In genomic region chr17:16296072-16296471, GRCh38 we compare ENCODE assay signal across 7 cellular contexts. TPM values are rescaled to one million over a fixed set of nuclear protein-coding genes. Genes with fewer than 3 reads are reported as not detected.
A peak's percentile ranks its signal among the peaks of the same experiment; 100 is the strongest.
DNase-seq lines count a peak whose midpoint lies in the region; ATAC-seq, FAIRE-seq and TF ChIP-seq lines count a peak whose summit lies in the region.
"Not testable (repeated sequence)": the region's sequence is repeated elsewhere in the genome, so short reads cannot be mapped to it uniquely, and the experiment has no call there.

No MANE protein-coding gene starts in this region.

- H3K4me3 Mint-ChIP-seq in activated T-cell treated with anti-CD3 and anti-CD28 coated beads, Interleukin-2, amount 50 U/mL, for 72 hours; stimulated activated naive CD8-positive, alpha-beta T cell treated with anti-CD3 and anti-CD28 coated beads, Interleukin-15, amount 100 ng/mL, for 72 hours: not testable (repeated sequence)

- not testable (repeated sequence) for H3K27me3 Mint-ChIP-seq in activated T-cell treated with anti-CD3 and anti-CD28 coated beads, Interleukin-2, amount 50 U/mL, for 72 hours (ENCODE audit: low read depth); stimulated activated naive CD8-positive, alpha-beta T cell treated with anti-CD3 and anti-CD28 coated beads, Interleukin-15, amount 100 ng/mL, for 72 hours

- H3K27ac Mint-ChIP-seq in activated T-cell treated with anti-CD3 and anti-CD28 coated beads, Interleukin-2, amount 50 U/mL, for 72 hours, result not testable (repeated sequence)
- H3K27ac Mint-ChIP-seq in stimulated activated naive CD8-positive, alpha-beta T cell treated with anti-CD3 and anti-CD28 coated beads, Interleukin-15, amount 100 ng/mL, for 72 hours, result peak overlapping the region in 1 of 2 donors; percentile 69

- CTCF ChIA-PET in GM10248 (lab: Yijun Ruan, JAX), result interaction anchor here (0.7 to 2.5 kb wide), 6 partner anchors 9 to 68 kb away, joined by 3 to 15 read pairs (median 4); no protein-coding TSS in a partner anchor
- CTCF ChIA-PET in RWPE1 (lab: Yijun Ruan, JAX); mammary epithelial cell (lab: Charles Lee; ENCODE audit: low non-redundant PET); HepG2 (lab: Yijun Ruan, JAX; ENCODE audit: low intra/inter-chr PET ratio, low total read pairs): not testable (repeated sequence)

- not testable (repeated sequence) for H3K79me2 ChIP-seq in mammary epithelial cell (ENCODE audit: insufficient read depth, low read length); HepG2 (ENCODE audit: insufficient read depth, low read length)

- not testable (repeated sequence) for H3K4me3 ChIP-seq in mammary epithelial cell (replicated peaks in 1 of 3; ENCODE audit: insufficient read depth in 1 of 3, low read depth in 2 of 3, low read length in 3 of 3); HepG2 (replicated peaks in 1 of 3; ENCODE audit: insufficient read depth in 1 of 3, low read depth in 2 of 3, low read length in 3 of 3)

- not testable (repeated sequence) for H3K9me3 Mint-ChIP-seq in activated T-cell treated with anti-CD3 and anti-CD28 coated beads, Interleukin-2, amount 50 U/mL, for 72 hours; stimulated activated naive CD8-positive, alpha-beta T cell treated with anti-CD3 and anti-CD28 coated beads, Interleukin-15, amount 100 ng/mL, for 72 hours

- 91% methylated on average over 3 of the region's 3 CpGs for WGBS in mammary epithelial cell (ENCODE audit: low coverage, missing lambda C conversion rate)
- WGBS in HepG2 (ENCODE audit: low lambda C conversion rate), result 94% methylated on average over 3 of the region's 3 CpGs

- DNase-seq in GM10248 (ENCODE audit: extremely low spot score) (peak; percentile 13), LoVo (ENCODE audit: low spot score) (peak; percentile 80), RWPE1 (ENCODE audit: low spot score) (peak; percentile 51), mammary epithelial cell (peak; percentile 26), HepG2 (ENCODE audit: low spot score) (peak; percentile 44)
- DNase-seq in activated T-cell treated with anti-CD3 and anti-CD28 coated beads, Interleukin-2, amount 50 U/mL, for 72 hours, result peak in 1 of 2 donors; percentile 8
- DNase-seq in stimulated activated naive CD8-positive, alpha-beta T cell treated with anti-CD3 and anti-CD28 coated beads, Interleukin-15, amount 100 ng/mL, for 72 hours, result not testable (repeated sequence)

- ATAC-seq in activated T-cell treated with anti-CD3 and anti-CD28 coated beads, Interleukin-2, amount 50 U/mL, for 72 hours (replicated peaks in 1 of 2), result peak; percentile 76 to 77
- ATAC-seq in HepG2, result not testable (repeated sequence)
- ATAC-seq in stimulated activated naive CD8-positive, alpha-beta T cell treated with anti-CD3 and anti-CD28 coated beads, Interleukin-15, amount 100 ng/mL, for 72 hours, result peak; percentile 67

- TF ChIP-seq POLR2A in HepG2 (IDR thresholded peaks at IDR 0.05; ENCODE audit: insufficient read depth in 1 of 2, low read depth in 2 of 2, low read length in 2 of 2), result not testable (repeated sequence)

- H3K4me1 Mint-ChIP-seq in activated T-cell treated with anti-CD3 and anti-CD28 coated beads, Interleukin-2, amount 50 U/mL, for 72 hours (ENCODE audit: low read depth), result peaks cover 11% of the 10 kb centered on the region
- H3K4me1 Mint-ChIP-seq in stimulated activated naive CD8-positive, alpha-beta T cell treated with anti-CD3 and anti-CD28 coated beads, Interleukin-15, amount 100 ng/mL, for 72 hours, result peaks cover 27% of the 10 kb centered on the region

- not testable (repeated sequence) for H3K9me3 ChIP-seq in mammary epithelial cell (replicated peaks; ENCODE audit: insufficient read depth, low read length); HepG2 (ENCODE audit: low read length)

- H2AFZ ChIP-seq in mammary epithelial cell (ENCODE audit: low read depth, low read length); HepG2 (ENCODE audit: low read length): not testable (repeated sequence)

- peak in 1 of 2 experiments; percentile 38; a peak in 1 of 4 replicates for TF ChIP-seq EP300 in HepG2 (IDR thresholded peaks at IDR 0.05; ENCODE audit: low read depth in 2 of 2, low read length in 2 of 2)
- TF ChIP-seq EP300 in HepG2 (CRISPR knock-in tag; IDR thresholded peaks at IDR 0.05; ENCODE audit: borderline replicate concordance), result not testable (repeated sequence)

- H3K27ac ChIP-seq in RWPE1; mammary epithelial cell (ENCODE audit: insufficient read depth, low read depth, low read length): not testable (repeated sequence)
- peak overlapping the region; percentile 97 for H3K27ac ChIP-seq in HepG2 (ENCODE audit: extremely low read length, insufficient read depth, low read length)

- POLR2A ChIA-PET in GM10248 (lab: Yijun Ruan, JAX), result interaction anchor here (0.6 kb wide), 1 partner anchor 85 kb away, joined by 5 read pairs; the partner anchor contains the start of gene UBB
- POLR2A ChIA-PET in RWPE1 (lab: Yijun Ruan, JAX; ENCODE audit: low non-redundant PET), result interaction anchor here (0.6 to 0.7 kb wide), 2 partner anchors 10 to 85 kb away, joined by 3 to 5 read pairs; partner anchors contain the start of gene UBB
- POLR2A ChIA-PET in HepG2 (lab: Yijun Ruan, JAX), result interaction anchor here (0.6 to 6.1 kb wide), 9 partner anchors 8 to 786 kb away, joined by 3 to 258 read pairs (median 25); partner anchors contain the start of genes CENPV, NCOR1, PIGL and UBB

- H4K20me1 ChIP-seq in mammary epithelial cell (ENCODE audit: insufficient read depth, low read length); HepG2 (ENCODE audit: insufficient read depth, low read length): not testable (repeated sequence)

- not testable (repeated sequence) for H3K27me3 ChIP-seq in mammary epithelial cell (ENCODE audit: insufficient read depth, low read length); HepG2 (ENCODE audit: control insufficient read depth in 1 of 2, insufficient read depth in 2 of 2, low read length in 2 of 2)

- not testable (repeated sequence) for H3K4me2 ChIP-seq in mammary epithelial cell (ENCODE audit: insufficient read depth, low read depth, low read length); HepG2 (ENCODE audit: low read depth, low read length)

- not testable (repeated sequence) for H3K36me3 Mint-ChIP-seq in activated T-cell treated with anti-CD3 and anti-CD28 coated beads, Interleukin-2, amount 50 U/mL, for 72 hours (ENCODE audit: insufficient read depth in 2 of 2)

- intact Hi-C loops in mammary epithelial cell (cut with micrococcal nuclease); HepG2 (cut with micrococcal nuclease; ENCODE audit: unreplicated experiment): not testable (repeated sequence)

- not testable (repeated sequence) for TF ChIP-seq CTCF in GM10248 (IDR thresholded peaks at IDR 0.05; ENCODE audit: control extremely low read depth, extremely low read depth, low read depth, missing control alignments); RWPE1 (conservative IDR thresholded peaks at IDR 0.05; ENCODE audit: low read depth); mammary epithelial cell (conservative IDR thresholded peaks at IDR 0.05 in 1 of 2, IDR thresholded peaks at IDR 0.05 in 1 of 2; ENCODE audit: extremely low read depth in 1 of 2, insufficient read depth in 1 of 2, low read depth in 1 of 2, low read length in 2 of 2); HepG2 (CRISPR knock-in tag; IDR thresholded peaks at IDR 0.05)

- in situ Hi-C loops in mammary epithelial cell (cut with MboI; ENCODE audit: low sequenced_read_pairs in 2 of 2); HepG2 (cut with HindIII; ENCODE audit: extremely low pct_ligation_motif_present, low pct_unique_long_range_greater_than_20kb): not testable (repeated sequence)

- TF ChIP-seq RAD21 in HepG2 (CRISPR knock-in tag; IDR thresholded peaks at IDR 0.05), result not testable (repeated sequence)

- dilution Hi-C loops in mammary epithelial cell (cut with HindIII; ENCODE audit: low sequenced_read_pairs), result not testable (repeated sequence)

- H3K36me3 ChIP-seq in mammary epithelial cell (ENCODE audit: insufficient read depth, low read length); HepG2 (replicated peaks in 1 of 2; ENCODE audit: control insufficient read depth in 1 of 2, insufficient read depth in 2 of 2, low read length in 2 of 2): not testable (repeated sequence)

- not testable (repeated sequence) for FAIRE-seq in HepG2 (lab: Jason Lieb, UNC)

- not testable (repeated sequence) for BruUV-seq in mammary epithelial cell (replicated peaks; lab: Mats Ljungman, UMichigan); HepG2 (replicated peaks; lab: Mats Ljungman, UMichigan)

- not testable (repeated sequence) for H3K9ac ChIP-seq in mammary epithelial cell (ENCODE audit: insufficient read depth, low read length); HepG2 (ENCODE audit: insufficient read depth, low read depth, low read length)

- H3K4me1 ChIP-seq in mammary epithelial cell (ENCODE audit: insufficient read depth, low read length), result not testable (repeated sequence)
- H3K4me1 ChIP-seq in HepG2 (ENCODE audit: insufficient read depth, low read length), result peaks cover 69% of the 10 kb centered on the region

RNA-seq across cellular contexts. Expression of gene CENPV, which starts 57.2 kb away (rescaled TPM):
- 10 to 100 TPM; 48.5 to 54.9 TPM for total RNA-seq in activated T-cell treated with anti-CD3 and anti-CD28 coated beads, Interleukin-2, amount 50 U/mL, for 72 hours
- 1 to 10 TPM; 5.5 to 7.8 TPM for total RNA-seq in mammary epithelial cell
- polyA plus RNA-seq in mammary epithelial cell, result 7.1 TPM
- not detected for polyA minus RNA-seq in mammary epithelial cell
- 216 and 292 TPM in 2 replicates for total RNA-seq in HepG2 (2016; rRNA removed; fragmentation: Illumina TruSeq; extraction: Trizol)
- total RNA-seq in HepG2 (2016; cell fraction: cytosol; rRNA removed; fragmentation: Illumina TruSeq; extraction: Trizol; ENCODE audit: low read depth), result 661 and 704 TPM in 2 replicates
- 238 and 290 TPM in 2 replicates for total RNA-seq in HepG2 (2016; cell fraction: insoluble cytoplasmic fraction; rRNA removed; fragmentation: Illumina TruSeq; extraction: Trizol)
- 633 and 641 TPM in 2 replicates for total RNA-seq in HepG2 (2016; cell fraction: membrane; rRNA removed; fragmentation: Illumina TruSeq; extraction: Trizol)
- 133 and 151 TPM in 2 replicates for total RNA-seq in HepG2 (2016; cell fraction: nucleus; rRNA removed; fragmentation: Illumina TruSeq; extraction: Trizol)
- polyA plus RNA-seq in HepG2 (2011; rRNA removed), result 159 and 193 TPM in 2 replicates
- 149 and 152 TPM in 2 replicates for polyA plus RNA-seq in HepG2 (2011; cell fraction: cytosol; rRNA removed)
- polyA plus RNA-seq in HepG2 (2011; cell fraction: nucleus; rRNA removed), result 166 and 206 TPM in 2 replicates
- 145 and 146 TPM in 2 replicates for polyA plus RNA-seq in HepG2 (2012)
- 677 and 732 TPM in 2 replicates for polyA plus RNA-seq in HepG2 (2016; cell fraction: cytosol; fragmentation: Illumina TruSeq; extraction: Trizol; ENCODE audit: low read depth)
- polyA plus RNA-seq in HepG2 (2016; cell fraction: insoluble cytoplasmic fraction; fragmentation: Illumina TruSeq; extraction: Trizol; ENCODE audit: low read depth), result 223 and 226 TPM in 2 replicates
- 572 and 580 TPM in 2 replicates for polyA plus RNA-seq in HepG2 (2016; cell fraction: membrane; fragmentation: Illumina TruSeq; extraction: Trizol; ENCODE audit: low read depth)
- polyA plus RNA-seq in HepG2 (2016; cell fraction: nucleus; fragmentation: Illumina TruSeq; extraction: Trizol; ENCODE audit: insufficient read depth, low read depth), result 273 and 282 TPM in 2 replicates
- polyA minus RNA-seq in HepG2 (2011; rRNA and poly(A)+ RNA removed; ENCODE audit: low replicate concordance), result 85.8 and 95.1 TPM in 2 replicates
- polyA minus RNA-seq in HepG2 (2011; cell fraction: cytosol; rRNA and poly(A)+ RNA removed), result 30.3 and 32.7 TPM in 2 replicates
- polyA minus RNA-seq in HepG2 (2011; cell fraction: nucleus; rRNA and poly(A)+ RNA removed), result 68.9 and 72.5 TPM in 2 replicates

Comparison
In these comparisons a context has a peak if more than half of its experiments do, and no peak if none do; other contexts are left out.
1. RNA of gene CENPV, which starts 57.2 kb away (total RNA-seq): 133 to 704 TPM in HepG2 and 48.5 to 54.9 TPM in activated T-cell treated with anti-CD3 and anti-CD28 coated beads, Interleukin-2, amount 50 U/mL, for 72 hours; 5.5 to 7.8 TPM in mammary epithelial cell; every median in the first group is over 4 times any median in the second.